15 cellular contexts compared by ENCODE assay signal in genomic region chr19:32308436-32309077, GRCh38.
"Had no signal": no experiment of that assay in that cellular context is flagged by ENCODE, and none has a peak within 500 bp of the region (broad histone marks: within the 10 kb centered on the region; RNA-seq: fewer than 3 reads in every experiment).

No MANE protein-coding gene starts in this region.

- H3K36me3 ChIP-seq: heart right ventricle, pancreas, right lobe of liver, upper lobe of right lung had no signal

- H3K4me1 Mint-ChIP-seq: naive thymus-derived CD4-positive, alpha-beta T cell; stimulated activated memory B cell treated with anti-CD40 and anti-IgM and Interleukin-4, amounts not matched to agents 10 μg/mL and 1 μg/mL and 100 μg/mL, for 72 hours had no signal

- H3K4me3 Mint-ChIP-seq: activated naive CD8-positive, alpha-beta T cell; activated T-helper 1 cell treated with anti-CD3 and anti-CD28 coated beads, Interleukin-12 subunit alpha, Interleukin-12 subunit beta, Interleukin-2, Interleukin-4 antibody, amounts not matched to agents 30 ng/mL and 10 ng/mL and 1 ng/mL, durations not matched to agents 14 hours and 24 hours and 36 hours; naive thymus-derived CD4-positive, alpha-beta T cell; stimulated activated memory B cell treated with anti-CD40 and anti-IgM and Interleukin-4, amounts not matched to agents 10 μg/mL and 1 μg/mL and 100 μg/mL, for 72 hours; T-helper 1 cell treated with Interleukin-12 subunit alpha and Interleukin-12 subunit beta and Interleukin-4 antibody, amounts not matched to agents 30 μg/mL and 1 μg/mL, for 36 hours had no signal

- H3K9me3 ChIP-seq: body of pancreas, pancreas, right lobe of liver, upper lobe of right lung had no signal

- H3K27ac Mint-ChIP-seq: activated naive CD8-positive, alpha-beta T cell; activated T-helper 1 cell treated with anti-CD3 and anti-CD28 coated beads, Interleukin-12 subunit alpha, Interleukin-12 subunit beta, Interleukin-2, Interleukin-4 antibody, amounts not matched to agents 30 ng/mL and 10 ng/mL and 1 ng/mL, durations not matched to agents 14 hours and 24 hours and 36 hours; naive thymus-derived CD4-positive, alpha-beta T cell; stimulated activated memory B cell treated with anti-CD40 and anti-IgM and Interleukin-4, amounts not matched to agents 10 μg/mL and 1 μg/mL and 100 μg/mL, for 72 hours; T-helper 1 cell treated with Interleukin-12 subunit alpha and Interleukin-12 subunit beta and Interleukin-4 antibody, amounts not matched to agents 30 μg/mL and 1 μg/mL, for 36 hours had no signal

- H3K4me3 ChIP-seq: body of pancreas, heart right ventricle, pancreas, right lobe of liver, smooth muscle cell, upper lobe of right lung had no signal

- H3K4me1 ChIP-seq: body of pancreas, heart right ventricle, pancreas, right lobe of liver, upper lobe of right lung had no signal

- H3K27ac ChIP-seq: body of pancreas, heart right ventricle, pancreas, right lobe of liver, upper lobe of right lung had no signal

- DNase-seq: activated CD4-positive, CD25-positive, alpha-beta regulatory T cell treated with anti-CD3 and anti-CD28 coated beads, Interleukin-2, amount 50 U/mL, for 72 hours; activated CD8-positive, alpha-beta memory T cell treated with anti-CD3 and anti-CD28 coated beads for 24 hours; body of pancreas; heart right ventricle; mesenchymal stem cell; naive thymus-derived CD4-positive, alpha-beta T cell; pancreas; right lobe of liver; stimulated activated CD4-positive, alpha-beta T cell treated with anti-CD3 and anti-CD28 coated beads, Interleukin-4, amount 100 ng/mL, for 24 hours; upper lobe of right lung had no signal

- H3K36me3 Mint-ChIP-seq: activated naive CD8-positive, alpha-beta T cell had no signal

- ATAC-seq: body of pancreas; heart right ventricle; naive thymus-derived CD4-positive, alpha-beta T cell; pancreas; right lobe of liver; stimulated activated memory B cell treated with anti-CD40 and anti-IgM and Interleukin-4, amounts not matched to agents 10 μg/mL and 1 μg/mL and 100 μg/mL, for 72 hours; upper lobe of right lung had no signal

- H3K27me3 ChIP-seq: body of pancreas, right lobe of liver had no signal
